ENCODE assay signal across 1 cellular context in the genomic region with DNA sequence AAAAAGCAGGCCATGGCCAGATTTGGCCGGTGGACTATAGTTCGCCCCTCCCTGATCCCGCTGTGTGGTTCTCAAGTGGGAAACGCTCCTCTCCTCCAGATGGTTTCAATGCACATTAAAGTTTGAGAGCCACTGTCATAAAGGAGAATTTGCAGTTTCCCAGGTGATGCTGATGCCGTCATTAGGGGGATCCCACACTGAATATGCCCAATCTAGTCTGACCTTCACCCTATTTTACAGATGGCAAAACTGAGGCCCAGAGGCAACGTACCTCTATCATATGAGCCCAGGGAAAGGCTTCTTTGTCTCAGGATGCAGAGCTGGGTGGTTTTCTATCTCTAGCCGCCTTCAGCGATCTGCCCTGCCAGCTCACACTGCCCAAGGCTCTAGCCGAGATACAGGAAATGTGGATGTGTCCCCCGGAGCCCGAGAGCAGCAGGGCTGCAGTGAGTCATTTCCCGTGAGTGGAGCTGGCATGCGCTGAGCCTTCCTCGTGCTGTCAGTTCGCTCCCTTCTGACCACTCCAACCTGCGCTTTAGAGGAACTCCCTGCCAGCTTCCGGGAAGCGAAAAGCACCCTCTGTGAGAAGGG.
TF ChIP-seq lines count a peak whose summit lies in the region.

No MANE protein-coding gene starts in this region.

TF ChIP-seq in GM12878, 131 proteins besides CTCF, POLR2A, EP300 and RAD21 (continued from another document):
- TF ChIP-seq MLLT1 (IDR thresholded peaks at IDR 0.05) (0 out of 2 replicates have a peak, but pooled peaks have one; percentile 25), MYC (IDR thresholded peaks at IDR 0.05; ENCODE audit: insufficient read depth, insufficient read length, insufficient replicate concordance, low read length, severe bottlenecking) (no peak), BRCA1 (IDR thresholded peaks at IDR 0.05; ENCODE audit: low read depth, low read length) (no peak), PAX8 (IDR thresholded peaks at IDR 0.05) (no peak), SIX5 (IDR thresholded peaks at IDR 0.05; ENCODE audit: low read depth, low read length, severe bottlenecking) (no peak), NKRF (conservative IDR thresholded peaks at IDR 0.05) (no peak), STAT3 (IDR thresholded peaks at IDR 0.05; ENCODE audit: low read depth, low read length) (no peak), SREBF1 (IDR thresholded peaks at IDR 0.05; ENCODE audit: low read length) (no peak), IKZF1 (conservative IDR thresholded peaks at IDR 0.05) (peak; percentile 75)
